In the genomic region with DNA sequence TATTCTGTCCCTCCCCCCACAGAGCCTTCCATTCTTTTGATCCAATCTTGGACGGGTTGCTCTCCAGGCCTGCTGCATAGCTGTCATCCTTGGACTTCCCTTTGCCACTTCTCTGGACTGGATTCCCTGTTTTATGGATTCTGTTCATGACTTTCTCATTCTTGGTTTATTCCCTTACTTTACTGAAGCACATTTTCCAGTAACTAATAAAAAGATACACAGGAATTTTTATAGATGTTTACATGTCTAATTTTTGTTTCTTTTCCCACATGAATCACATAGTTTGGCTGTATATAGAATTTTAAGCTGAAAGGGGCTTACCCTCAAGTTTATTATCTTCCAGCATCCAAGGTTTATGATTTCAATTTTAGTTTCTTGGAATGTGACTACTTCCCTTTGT, we compare ENCODE assay signal across 25 cellular contexts. TPM values are rescaled to one million over a fixed set of nuclear protein-coding genes. Genes with fewer than 3 reads are reported as not detected.
DNase-seq lines count a peak whose midpoint lies in the region; ATAC-seq, FAIRE-seq and TF ChIP-seq lines count a peak whose summit lies in the region.
"Had no signal": no experiment of that assay in that cellular context is flagged by ENCODE, and none has a peak within 500 bp of the region (broad histone marks: within the 10 kb centered on the region; RNA-seq: fewer than 3 reads in every experiment).

No MANE protein-coding gene starts in this region.

- H3K4me3 ChIP-seq in BJ (ENCODE audit: low read depth, low read length) (no peak overlapping the region), smooth muscle cell (no peak overlapping the region), Peyer's patch (no peak overlapping the region)
- H3K4me3 ChIP-seq: GM12878, GM23338 had no signal

- no peak overlapping the region for H3K4me3 Mint-ChIP-seq in effector memory CD8-positive, alpha-beta T cell
- H3K4me3 Mint-ChIP-seq: B cell; CD4-positive, CD25-positive, alpha-beta regulatory T cell; CD8-positive, alpha-beta memory T cell; GM23338; IgD-negative memory B cell had no signal

- H3K36me3 Mint-ChIP-seq in effector memory CD8-positive, alpha-beta T cell (ENCODE audit: insufficient read depth) = no peaks in the 10 kb centered on the region

- peaks cover 0 to 7% of the 10 kb centered on the region in 2 donors for H3K4me1 Mint-ChIP-seq in effector memory CD8-positive, alpha-beta T cell (ENCODE audit: low read depth in 2 of 2)
- H3K4me1 Mint-ChIP-seq: GM23338 had no signal

- DNase-seq in BJ (ENCODE audit: low read depth) (peak; percentile 86), GM04504 (ENCODE audit: low read depth) (peak; percentile 31), smooth muscle cell (lab: John Stamatoyannopoulos, UW; ENCODE audit: unreplicated experiment) (no peak), Peyer's patch (no peak), GM19239 (ENCODE audit: insufficient read length, low spot score) (no peak)
- no peak for DNase-seq in effector memory CD8-positive, alpha-beta T cell
- DNase-seq: 8988T; C1 segment of cervical spinal cord; CD4-positive, CD25-positive, alpha-beta regulatory T cell; CD8-positive, alpha-beta memory T cell; COR-L47; DMS 273 treated with DMSO at 0.1 percent for 48 hours; DMS53; DND-41; GDM1; HCEC 1CT; KBM-7 had no signal

- whole genome bisulfite sequencing in smooth muscle cell (ENCODE audit: low lambda C conversion rate) = 35% methylated on average over 1 of the region's 1 CpG

- H3K36me3 ChIP-seq in BJ (ENCODE audit: control insufficient read depth, insufficient read depth, low read length) = no peaks in the 10 kb centered on the region
- H3K36me3 ChIP-seq in smooth muscle cell (ENCODE audit: low read depth) = no peaks in the 10 kb centered on the region
- H3K36me3 ChIP-seq in Peyer's patch = no peaks in the 10 kb centered on the region

- H3K9me3 Mint-ChIP-seq in effector memory CD8-positive, alpha-beta T cell = no peaks in the 10 kb centered on the region
- H3K9me3 Mint-ChIP-seq: CD8-positive, alpha-beta memory T cell; GM23338; IgD-negative memory B cell had no signal

- no peaks in the 10 kb centered on the region for H3F3A ChIP-seq in smooth muscle cell (ENCODE audit: low read depth)

- no peak overlapping the region for H2AFZ ChIP-seq in smooth muscle cell (ENCODE audit: low read depth)
- H2AFZ ChIP-seq: GM23338 had no signal

- CTCF ChIA-PET in BJ (lab: Yijun Ruan, JAX) = no interaction called here

- no peak overlapping the region for H3K4me2 ChIP-seq in smooth muscle cell
- H3K4me2 ChIP-seq: GM23338 had no signal

- peaks cover 5% of the 10 kb centered on the region for H4K20me1 ChIP-seq in smooth muscle cell (ENCODE audit: low read depth)

- H3K27me3 ChIP-seq in BJ (ENCODE audit: control insufficient read depth, insufficient read depth, low read length) (no peaks in the 10 kb centered on the region), smooth muscle cell (ENCODE audit: low read depth) (no peaks in the 10 kb centered on the region), Peyer's patch (no peaks in the 10 kb centered on the region)

- H3K4me1 ChIP-seq in smooth muscle cell (ENCODE audit: low read depth) (peaks cover 6% of the 10 kb centered on the region), Peyer's patch (no peaks in the 10 kb centered on the region)

- FAIRE-seq in endometrium (lab: Jason Lieb, UNC) = peak; percentile 23
- FAIRE-seq in GM19239 (lab: Jason Lieb, UNC) = no peak
- FAIRE-seq: GM12878, H54, HepG2 had no signal

- H3K9me3 ChIP-seq in smooth muscle cell (replicated peaks; ENCODE audit: low read depth) (no peaks in the 10 kb centered on the region), Peyer's patch (no peaks in the 10 kb centered on the region)

- peak overlapping the region; percentile 13 for H3K27ac ChIP-seq in smooth muscle cell (ENCODE audit: low read depth)
- H3K27ac ChIP-seq in Peyer's patch = no peak overlapping the region

- no peak overlapping the region for H3K27ac Mint-ChIP-seq in effector memory CD8-positive, alpha-beta T cell
- H3K27ac Mint-ChIP-seq: B cell; CD4-positive, CD25-positive, alpha-beta regulatory T cell; GM23338; IgD-negative memory B cell had no signal

- no peaks in the 10 kb centered on the region for H3K79me2 ChIP-seq in smooth muscle cell (ENCODE audit: low read depth)

- TF ChIP-seq POLR2A in Peyer's patch (IDR thresholded peaks at IDR 0.05) = no peak

- no peak for ATAC-seq in effector memory CD8-positive, alpha-beta T cell (replicated peaks)
- ATAC-seq: GM12878, GM23338, HepG2 had no signal

- TF ChIP-seq CTCF in BJ (IDR thresholded peaks at IDR 0.05; ENCODE audit: insufficient read depth, low read depth, low read length) (no peak), smooth muscle cell (IDR thresholded peaks at IDR 0.05; ENCODE audit: borderline replicate concordance, insufficient read depth, poor library complexity, severe bottlenecking) (no peak), Peyer's patch (IDR thresholded peaks at IDR 0.05) (no peak)

- H3K27me3 Mint-ChIP-seq in effector memory CD8-positive, alpha-beta T cell = no peaks in the 10 kb centered on the region
- H3K27me3 Mint-ChIP-seq: B cell; CD4-positive, CD25-positive, alpha-beta regulatory T cell; CD8-positive, alpha-beta memory T cell; IgD-negative memory B cell had no signal

- POLR2A ChIA-PET in BJ (lab: Charles Lee) = no interaction called here

- no peak overlapping the region for H3K9ac ChIP-seq in smooth muscle cell (ENCODE audit: low read depth)

RNA-seq across cellular contexts. Expression of a gene that starts 37.9 kb away (rescaled TPM):
- polyA plus RNA-seq in BJ (2011; rRNA removed) (0.28 and 0.32 TPM in 2 replicates), smooth muscle cell (not detected in 2 replicates)
- polyA minus RNA-seq in BJ (2011; rRNA and poly(A)+ RNA removed) = 0.43 and 1.0 TPM in 2 replicates
- total RNA-seq in smooth muscle cell (under 0.01 and 0.27 TPM in 2 replicates), Peyer's patch (1 to 10 TPM in 1 of 4 donors, under 1 TPM in 3; 0.09 to 1.7 (median 0.38) TPM)
- total RNA-seq: A673; CD8-positive, alpha-beta memory T cell had no signal

RNA-seq across cellular contexts. Expression of a gene that starts 54.0 kb away (rescaled TPM):
- polyA plus RNA-seq in BJ (2011; rRNA removed) (8.3 and 13.6 TPM in 2 replicates), smooth muscle cell (20.1 and 20.4 TPM in 2 replicates)
- 10.2 and 10.4 TPM in 2 replicates for polyA minus RNA-seq in BJ (2011; rRNA and poly(A)+ RNA removed)
- total RNA-seq in smooth muscle cell (9.3 and 12.7 TPM in 2 replicates), Peyer's patch (10 to 100 TPM; 33.1 to 63.0 (median 41.0) TPM)

Comparison
In these comparisons a context has a peak if more than half of its experiments do, and no peak if none do; other contexts are left out.
1. DNase-seq: peak in BJ (single experiment) and GM04504 (single experiment); none in smooth muscle cell (single experiment), Peyer's patch (0 of 3), GM19239 (single experiment) and effector memory CD8-positive, alpha-beta T cell (0 of 3).